ENCODE assay signal across 8 cellular contexts in the genomic region with DNA sequence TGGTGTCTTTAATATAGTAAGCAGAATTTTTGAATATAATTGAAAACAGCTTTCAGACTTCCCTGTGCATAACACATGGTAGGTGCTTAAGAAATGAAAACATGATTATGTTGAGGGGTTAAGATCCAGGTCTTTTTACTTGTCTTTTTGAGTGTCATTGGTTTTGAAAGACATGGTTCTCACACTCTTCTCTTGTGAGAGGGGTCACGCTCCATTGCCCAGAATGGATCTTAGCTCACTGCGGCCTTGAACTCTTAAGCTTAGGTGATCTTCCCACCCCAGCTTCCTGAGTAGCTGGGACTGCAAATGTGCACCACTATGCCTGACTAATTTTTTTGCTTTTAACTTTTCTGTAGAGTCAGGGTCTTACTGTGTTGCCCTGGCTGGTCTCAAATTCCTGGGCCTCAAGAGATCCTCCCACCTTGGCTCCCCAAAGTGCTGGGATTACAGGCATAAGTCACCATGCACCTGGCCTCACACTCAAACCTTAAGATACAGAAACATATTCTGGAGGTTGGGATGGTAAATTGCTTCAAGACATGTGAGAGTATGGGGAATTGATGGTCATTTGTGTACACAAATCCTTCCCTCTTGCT.
A peak's percentile ranks its signal among the peaks of the same experiment; 100 is the strongest.
DNase-seq lines count a peak whose midpoint lies in the region; ATAC-seq and TF ChIP-seq lines count a peak whose summit lies in the region.

No MANE protein-coding gene starts in this region.

- H3K27me3 Mint-ChIP-seq in nephron (ENCODE audit: low read depth): no peaks in the 10 kb centered on the region

- in situ Hi-C loops in KBM-7 (cut with MboI; ENCODE audit: low pct_unique_long_range_greater_than_20kb, low sequenced_read_pairs): no loop called here

- DNase-seq in KBM-7 (peak; percentile 40), coronary artery (ENCODE audit: low spot score) (no peak)
- no peak for DNase-seq in stimulated activated CD4-positive, alpha-beta T cell treated with anti-CD3 and anti-CD28 coated beads, Interleukin-2, amount 100 ng/mL, for 48 hours
- DNase-seq in activated CD8-positive, alpha-beta memory T cell treated with anti-CD3 and anti-CD28 coated beads, Interleukin-2, amount 50 U/mL, for 48 hours: no peak

- peaks cover 0 to 9% (median 0%) of the 10 kb centered on the region in 11 experiments; a peak in 7 of 22 replicates for H3K9me3 ChIP-seq in BLaER1 treated with 17β-estradiol and CSF1 and Interleukin-3, amounts not matched to agents 10 nM and 100 nM (replicated peaks in 1 of 11)

- peak overlapping the region; percentile 90 to 97 (median 93); a peak in 20 of 22 replicates for H3K27ac ChIP-seq in BLaER1 treated with 17β-estradiol and CSF1 and Interleukin-3, amounts not matched to agents 10 nM and 100 nM
- no peak overlapping the region for H3K27ac ChIP-seq in coronary artery

- no peak for TF ChIP-seq CTCF in coronary artery (IDR thresholded peaks at IDR 0.05)
- no peak for TF ChIP-seq CTCF in nephron (IDR thresholded peaks at IDR 0.05; ENCODE audit: unreplicated experiment in 3 of 3)

- peaks cover 29 to 56% (median 50%) of the 10 kb centered on the region in 11 experiments; a peak in 18 of 22 replicates for H4K20me1 ChIP-seq in BLaER1 treated with 17β-estradiol and CSF1 and Interleukin-3, amounts not matched to agents 10 nM and 100 nM

- no peaks in the 10 kb centered on the region for H3K9me3 Mint-ChIP-seq in nephron

- peaks cover 32% of the 10 kb centered on the region for H3K36me3 Mint-ChIP-seq in nephron (ENCODE audit: low read depth)

- H3K27me3 ChIP-seq in BLaER1 treated with 17β-estradiol and CSF1 and Interleukin-3, amounts not matched to agents 10 nM and 100 nM: no peaks in the 10 kb centered on the region

- peaks cover 21% of the 10 kb centered on the region for H3K4me1 Mint-ChIP-seq in nephron

- peak overlapping the region; percentile 81 to 95 (median 90) for H3K4me2 ChIP-seq in BLaER1 treated with 17β-estradiol and CSF1 and Interleukin-3, amounts not matched to agents 10 nM and 100 nM

- peak overlapping the region; percentile 76 to 98 (median 84) for H3K4me3 ChIP-seq in BLaER1 treated with 17β-estradiol and CSF1 and Interleukin-3, amounts not matched to agents 10 nM and 100 nM
- peak overlapping the region; percentile 84 for H3K4me3 ChIP-seq in coronary artery

- H3K9ac ChIP-seq in BLaER1 treated with 17β-estradiol and CSF1 and Interleukin-3, amounts not matched to agents 10 nM and 100 nM: peak overlapping the region; percentile 87 to 98 (median 94)

- peaks cover 26 to 53% (median 44%) of the 10 kb centered on the region in 11 experiments; a peak in 21 of 22 replicates for H3K36me3 ChIP-seq in BLaER1 treated with 17β-estradiol and CSF1 and Interleukin-3, amounts not matched to agents 10 nM and 100 nM

- H3K4me3 Mint-ChIP-seq in nephron: peak overlapping the region; percentile 94 to 96 (median 95)

- H3K27ac Mint-ChIP-seq in nephron: peak overlapping the region; percentile 74 to 93 (median 91)

- ATAC-seq in HG03135 (IDR thresholded peaks at IDR 0.05; ENCODE audit: unreplicated experiment): no peak
- no peak for ATAC-seq in HG02763 (IDR thresholded peaks at IDR 0.05; ENCODE audit: unreplicated experiment)

- peaks cover 38 to 72% (median 53%) of the 10 kb centered on the region in 10 experiments for H3K4me1 ChIP-seq in BLaER1 treated with 17β-estradiol and CSF1 and Interleukin-3, amounts not matched to agents 10 nM and 100 nM

Comparison
In these comparisons a context has a peak if more than half of its experiments do, and no peak if none do; other contexts are left out.
1. H3K27ac ChIP-seq: peak in BLaER1 treated with 17β-estradiol and CSF1 and Interleukin-3, amounts not matched to agents 10 nM and 100 nM (11 of 11); none in coronary artery (0 of 2).